In the genomic region with DNA sequence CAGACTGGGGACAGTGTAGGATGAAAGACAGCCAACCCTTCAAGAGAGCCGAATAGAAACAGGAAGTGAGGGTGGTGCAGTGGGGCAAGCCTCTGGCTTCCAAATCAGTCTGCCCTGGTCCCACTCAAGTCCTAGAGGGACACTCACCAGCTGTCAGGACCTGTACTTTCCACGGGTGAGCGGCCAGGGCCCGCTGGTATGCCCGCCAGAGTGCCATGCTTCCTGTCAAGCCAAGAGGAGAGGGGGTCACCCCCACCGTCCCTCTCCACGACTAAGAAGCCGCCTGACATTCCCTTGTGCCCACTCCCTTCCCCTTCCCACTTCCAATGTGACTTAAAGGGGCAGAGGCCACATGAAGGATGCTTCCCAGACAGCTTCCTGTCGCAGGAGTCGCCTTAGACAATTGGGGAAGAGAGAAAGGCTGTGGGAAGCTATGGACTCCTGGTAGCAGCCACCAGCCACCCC, we compare ENCODE assay signal across 1 cellular context.
TF ChIP-seq lines count a peak whose summit lies in the region.

No MANE protein-coding gene starts in this region.

TF ChIP-seq in K562, 482 proteins besides CTCF, POLR2A, EP300 and RAD21 (continues in another document):
- no peak for TF ChIP-seq NR4A1 (CRISPR knock-in tag; IDR thresholded peaks at IDR 0.05)
- TF ChIP-seq NR4A1 (tag; IDR thresholded peaks at IDR 0.05): no peak
- TF ChIP-seq TCF7L2 (IDR thresholded peaks at IDR 0.05; ENCODE audit: low read depth, low read length): no peak
- TF ChIP-seq ZFX (CRISPR knock-in tag; IDR thresholded peaks at IDR 0.05): no peak
- TF ChIP-seq, protein P1, sequence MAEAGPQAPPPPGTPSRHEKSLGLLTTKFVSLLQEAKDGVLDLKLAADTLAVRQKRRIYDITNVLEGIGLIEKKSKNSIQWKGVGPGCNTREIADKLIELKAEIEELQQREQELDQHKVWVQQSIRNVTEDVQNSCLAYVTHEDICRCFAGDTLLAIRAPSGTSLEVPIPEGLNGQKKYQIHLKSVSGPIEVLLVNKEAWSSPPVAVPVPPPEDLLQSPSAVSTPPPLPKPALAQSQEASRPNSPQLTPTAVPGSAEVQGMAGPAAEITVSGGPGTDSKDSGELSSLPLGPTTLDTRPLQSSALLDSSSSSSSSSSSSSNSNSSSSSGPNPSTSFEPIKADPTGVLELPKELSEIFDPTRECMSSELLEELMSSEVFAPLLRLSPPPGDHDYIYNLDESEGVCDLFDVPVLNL (CRISPR knock-in tag; IDR thresholded peaks at IDR 0.05; ENCODE audit: low read depth): no peak
- TF ChIP-seq FOXA3 (CRISPR knock-in tag; conservative IDR thresholded peaks at IDR 0.05 in 1 of 2, IDR thresholded peaks at IDR 0.05 in 1 of 2): 0 out of 4 replicates have a peak, but pooled peaks of 1 of the 2 experiments have one; percentile 46
- TF ChIP-seq RBM22 (IDR thresholded peaks at IDR 0.05; ENCODE audit: low read depth, low read length, poor library complexity, severe bottlenecking): peak; percentile 14
- TF ChIP-seq ZNF224 (CRISPR knock-in tag; IDR thresholded peaks at IDR 0.05): no peak
- TF ChIP-seq, protein P2, sequence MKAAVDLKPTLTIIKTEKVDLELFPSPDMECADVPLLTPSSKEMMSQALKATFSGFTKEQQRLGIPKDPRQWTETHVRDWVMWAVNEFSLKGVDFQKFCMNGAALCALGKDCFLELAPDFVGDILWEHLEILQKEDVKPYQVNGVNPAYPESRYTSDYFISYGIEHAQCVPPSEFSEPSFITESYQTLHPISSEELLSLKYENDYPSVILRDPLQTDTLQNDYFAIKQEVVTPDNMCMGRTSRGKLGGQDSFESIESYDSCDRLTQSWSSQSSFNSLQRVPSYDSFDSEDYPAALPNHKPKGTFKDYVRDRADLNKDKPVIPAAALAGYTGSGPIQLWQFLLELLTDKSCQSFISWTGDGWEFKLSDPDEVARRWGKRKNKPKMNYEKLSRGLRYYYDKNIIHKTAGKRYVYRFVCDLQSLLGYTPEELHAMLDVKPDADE (conservative IDR thresholded peaks at IDR 0.05; ENCODE audit: control insufficient read depth, low read depth, low read length): no peak; the same call in 1 of the 2 replicates
- TF ChIP-seq ZNF778 (CRISPR knock-in tag; IDR thresholded peaks at IDR 0.05): no peak
- no peak for TF ChIP-seq FOXK2 (conservative IDR thresholded peaks at IDR 0.05 in 1 of 2, IDR thresholded peaks at IDR 0.05 in 1 of 2; ENCODE audit: low read depth in 2 of 2)
- TF ChIP-seq ZNF76 (CRISPR knock-in tag; IDR thresholded peaks at IDR 0.05; ENCODE audit: borderline replicate concordance): no peak
- TF ChIP-seq PHF8 (IDR thresholded peaks at IDR 0.05; ENCODE audit: borderline replicate concordance, low read length): no peak
- TF ChIP-seq, protein P3, sequence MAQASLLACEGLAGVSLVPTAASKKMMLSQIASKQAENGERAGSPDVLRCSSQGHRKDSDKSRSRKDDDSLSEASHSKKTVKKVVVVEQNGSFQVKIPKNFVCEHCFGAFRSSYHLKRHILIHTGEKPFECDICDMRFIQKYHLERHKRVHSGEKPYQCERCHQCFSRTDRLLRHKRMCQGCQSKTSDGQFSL (CRISPR knock-in tag; IDR thresholded peaks at IDR 0.05): 0 out of 2 replicates have a peak, but pooled peaks have one; percentile 47
- TF ChIP-seq, protein P3 (tag; IDR thresholded peaks at IDR 0.05): no peak
- TF ChIP-seq TEAD4 (IDR thresholded peaks at IDR 0.05; ENCODE audit: low read length): 0 out of 2 replicates have a peak, but pooled peaks have one; percentile 7
- TF ChIP-seq TEAD4 (CRISPR knock-in tag; IDR thresholded peaks at IDR 0.05; ENCODE audit: borderline replicate concordance): no peak
- TF ChIP-seq HOXB6 (CRISPR knock-in tag; IDR thresholded peaks at IDR 0.05; ENCODE audit: borderline replicate concordance): no peak
- no peak for TF ChIP-seq MAFK (IDR thresholded peaks at IDR 0.05; ENCODE audit: low read length)
- TF ChIP-seq ZC3H11A (IDR thresholded peaks at IDR 0.05; ENCODE audit: low read depth, low read length): no peak
- TF ChIP-seq, protein P4, sequence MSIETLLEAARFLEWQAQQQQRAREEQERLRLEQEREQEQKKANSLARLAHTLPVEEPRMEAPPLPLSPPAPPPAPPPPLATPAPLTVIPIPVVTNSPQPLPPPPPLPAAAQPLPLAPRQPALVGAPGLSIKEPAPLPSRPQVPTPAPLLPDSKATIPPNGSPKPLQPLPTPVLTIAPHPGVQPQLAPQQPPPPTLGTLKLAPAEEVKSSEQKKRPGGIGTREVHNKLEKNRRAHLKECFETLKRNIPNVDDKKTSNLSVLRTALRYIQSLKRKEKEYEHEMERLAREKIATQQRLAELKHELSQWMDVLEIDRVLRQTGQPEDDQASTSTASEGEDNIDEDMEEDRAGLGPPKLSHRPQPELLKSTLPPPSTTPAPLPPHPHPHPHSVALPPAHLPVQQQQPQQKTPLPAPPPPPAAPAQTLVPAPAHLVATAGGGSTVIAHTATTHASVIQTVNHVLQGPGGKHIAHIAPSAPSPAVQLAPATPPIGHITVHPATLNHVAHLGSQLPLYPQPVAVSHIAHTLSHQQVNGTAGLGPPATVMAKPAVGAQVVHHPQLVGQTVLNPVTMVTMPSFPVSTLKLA (conservative IDR thresholded peaks at IDR 0.05): no peak
- TF ChIP-seq, protein P5, sequence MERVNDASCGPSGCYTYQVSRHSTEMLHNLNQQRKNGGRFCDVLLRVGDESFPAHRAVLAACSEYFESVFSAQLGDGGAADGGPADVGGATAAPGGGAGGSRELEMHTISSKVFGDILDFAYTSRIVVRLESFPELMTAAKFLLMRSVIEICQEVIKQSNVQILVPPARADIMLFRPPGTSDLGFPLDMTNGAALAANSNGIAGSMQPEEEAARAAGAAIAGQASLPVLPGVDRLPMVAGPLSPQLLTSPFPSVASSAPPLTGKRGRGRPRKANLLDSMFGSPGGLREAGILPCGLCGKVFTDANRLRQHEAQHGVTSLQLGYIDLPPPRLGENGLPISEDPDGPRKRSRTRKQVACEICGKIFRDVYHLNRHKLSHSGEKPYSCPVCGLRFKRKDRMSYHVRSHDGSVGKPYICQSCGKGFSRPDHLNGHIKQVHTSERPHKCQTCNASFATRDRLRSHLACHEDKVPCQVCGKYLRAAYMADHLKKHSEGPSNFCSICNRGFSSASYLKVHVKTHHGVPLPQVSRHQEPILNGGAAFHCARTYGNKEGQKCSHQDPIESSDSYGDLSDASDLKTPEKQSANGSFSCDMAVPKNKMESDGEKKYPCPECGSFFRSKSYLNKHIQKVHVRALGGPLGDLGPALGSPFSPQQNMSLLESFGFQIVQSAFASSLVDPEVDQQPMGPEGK (CRISPR knock-in tag; IDR thresholded peaks at IDR 0.05; ENCODE audit: borderline replicate concordance): no peak
- TF ChIP-seq, protein P6, sequence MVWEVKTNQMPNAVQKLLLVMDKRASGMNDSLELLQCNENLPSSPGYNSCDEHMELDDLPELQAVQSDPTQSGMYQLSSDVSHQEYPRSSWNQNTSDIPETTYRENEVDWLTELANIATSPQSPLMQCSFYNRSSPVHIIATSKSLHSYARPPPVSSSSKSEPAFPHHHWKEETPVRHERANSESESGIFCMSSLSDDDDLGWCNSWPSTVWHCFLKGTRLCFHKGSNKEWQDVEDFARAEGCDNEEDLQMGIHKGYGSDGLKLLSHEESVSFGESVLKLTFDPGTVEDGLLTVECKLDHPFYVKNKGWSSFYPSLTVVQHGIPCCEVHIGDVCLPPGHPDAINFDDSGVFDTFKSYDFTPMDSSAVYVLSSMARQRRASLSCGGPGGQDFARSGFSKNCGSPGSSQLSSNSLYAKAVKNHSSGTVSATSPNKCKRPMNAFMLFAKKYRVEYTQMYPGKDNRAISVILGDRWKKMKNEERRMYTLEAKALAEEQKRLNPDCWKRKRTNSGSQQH (CRISPR knock-in tag; IDR thresholded peaks at IDR 0.05): no peak
- TF ChIP-seq SOX6 (IDR thresholded peaks at IDR 0.05): no peak
- no peak for TF ChIP-seq RFX7 (CRISPR knock-in tag; IDR thresholded peaks at IDR 0.05)
- 0 out of 2 replicates have a peak, but pooled peaks have one; percentile 24 for TF ChIP-seq XRCC5 (IDR thresholded peaks at IDR 0.05; ENCODE audit: low read depth, low read length)
- peak; percentile 6 for TF ChIP-seq HMGN3 (IDR thresholded peaks at IDR 0.05; ENCODE audit: borderline replicate concordance, extremely low read depth, insufficient read length, low read depth, low read length)
- TF ChIP-seq, protein P7, sequence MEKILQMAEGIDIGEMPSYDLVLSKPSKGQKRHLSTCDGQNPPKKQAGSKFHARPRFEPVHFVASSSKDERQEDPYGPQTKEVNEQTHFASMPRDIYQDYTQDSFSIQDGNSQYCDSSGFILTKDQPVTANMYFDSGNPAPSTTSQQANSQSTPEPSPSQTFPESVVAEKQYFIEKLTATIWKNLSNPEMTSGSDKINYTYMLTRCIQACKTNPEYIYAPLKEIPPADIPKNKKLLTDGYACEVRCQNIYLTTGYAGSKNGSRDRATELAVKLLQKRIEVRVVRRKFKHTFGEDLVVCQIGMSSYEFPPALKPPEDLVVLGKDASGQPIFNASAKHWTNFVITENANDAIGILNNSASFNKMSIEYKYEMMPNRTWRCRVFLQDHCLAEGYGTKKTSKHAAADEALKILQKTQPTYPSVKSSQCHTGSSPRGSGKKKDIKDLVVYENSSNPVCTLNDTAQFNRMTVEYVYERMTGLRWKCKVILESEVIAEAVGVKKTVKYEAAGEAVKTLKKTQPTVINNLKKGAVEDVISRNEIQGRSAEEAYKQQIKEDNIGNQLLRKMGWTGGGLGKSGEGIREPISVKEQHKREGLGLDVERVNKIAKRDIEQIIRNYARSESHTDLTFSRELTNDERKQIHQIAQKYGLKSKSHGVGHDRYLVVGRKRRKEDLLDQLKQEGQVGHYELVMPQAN (IDR thresholded peaks at IDR 0.05; ENCODE audit: borderline replicate concordance): no peak
- TF ChIP-seq, protein P8, sequence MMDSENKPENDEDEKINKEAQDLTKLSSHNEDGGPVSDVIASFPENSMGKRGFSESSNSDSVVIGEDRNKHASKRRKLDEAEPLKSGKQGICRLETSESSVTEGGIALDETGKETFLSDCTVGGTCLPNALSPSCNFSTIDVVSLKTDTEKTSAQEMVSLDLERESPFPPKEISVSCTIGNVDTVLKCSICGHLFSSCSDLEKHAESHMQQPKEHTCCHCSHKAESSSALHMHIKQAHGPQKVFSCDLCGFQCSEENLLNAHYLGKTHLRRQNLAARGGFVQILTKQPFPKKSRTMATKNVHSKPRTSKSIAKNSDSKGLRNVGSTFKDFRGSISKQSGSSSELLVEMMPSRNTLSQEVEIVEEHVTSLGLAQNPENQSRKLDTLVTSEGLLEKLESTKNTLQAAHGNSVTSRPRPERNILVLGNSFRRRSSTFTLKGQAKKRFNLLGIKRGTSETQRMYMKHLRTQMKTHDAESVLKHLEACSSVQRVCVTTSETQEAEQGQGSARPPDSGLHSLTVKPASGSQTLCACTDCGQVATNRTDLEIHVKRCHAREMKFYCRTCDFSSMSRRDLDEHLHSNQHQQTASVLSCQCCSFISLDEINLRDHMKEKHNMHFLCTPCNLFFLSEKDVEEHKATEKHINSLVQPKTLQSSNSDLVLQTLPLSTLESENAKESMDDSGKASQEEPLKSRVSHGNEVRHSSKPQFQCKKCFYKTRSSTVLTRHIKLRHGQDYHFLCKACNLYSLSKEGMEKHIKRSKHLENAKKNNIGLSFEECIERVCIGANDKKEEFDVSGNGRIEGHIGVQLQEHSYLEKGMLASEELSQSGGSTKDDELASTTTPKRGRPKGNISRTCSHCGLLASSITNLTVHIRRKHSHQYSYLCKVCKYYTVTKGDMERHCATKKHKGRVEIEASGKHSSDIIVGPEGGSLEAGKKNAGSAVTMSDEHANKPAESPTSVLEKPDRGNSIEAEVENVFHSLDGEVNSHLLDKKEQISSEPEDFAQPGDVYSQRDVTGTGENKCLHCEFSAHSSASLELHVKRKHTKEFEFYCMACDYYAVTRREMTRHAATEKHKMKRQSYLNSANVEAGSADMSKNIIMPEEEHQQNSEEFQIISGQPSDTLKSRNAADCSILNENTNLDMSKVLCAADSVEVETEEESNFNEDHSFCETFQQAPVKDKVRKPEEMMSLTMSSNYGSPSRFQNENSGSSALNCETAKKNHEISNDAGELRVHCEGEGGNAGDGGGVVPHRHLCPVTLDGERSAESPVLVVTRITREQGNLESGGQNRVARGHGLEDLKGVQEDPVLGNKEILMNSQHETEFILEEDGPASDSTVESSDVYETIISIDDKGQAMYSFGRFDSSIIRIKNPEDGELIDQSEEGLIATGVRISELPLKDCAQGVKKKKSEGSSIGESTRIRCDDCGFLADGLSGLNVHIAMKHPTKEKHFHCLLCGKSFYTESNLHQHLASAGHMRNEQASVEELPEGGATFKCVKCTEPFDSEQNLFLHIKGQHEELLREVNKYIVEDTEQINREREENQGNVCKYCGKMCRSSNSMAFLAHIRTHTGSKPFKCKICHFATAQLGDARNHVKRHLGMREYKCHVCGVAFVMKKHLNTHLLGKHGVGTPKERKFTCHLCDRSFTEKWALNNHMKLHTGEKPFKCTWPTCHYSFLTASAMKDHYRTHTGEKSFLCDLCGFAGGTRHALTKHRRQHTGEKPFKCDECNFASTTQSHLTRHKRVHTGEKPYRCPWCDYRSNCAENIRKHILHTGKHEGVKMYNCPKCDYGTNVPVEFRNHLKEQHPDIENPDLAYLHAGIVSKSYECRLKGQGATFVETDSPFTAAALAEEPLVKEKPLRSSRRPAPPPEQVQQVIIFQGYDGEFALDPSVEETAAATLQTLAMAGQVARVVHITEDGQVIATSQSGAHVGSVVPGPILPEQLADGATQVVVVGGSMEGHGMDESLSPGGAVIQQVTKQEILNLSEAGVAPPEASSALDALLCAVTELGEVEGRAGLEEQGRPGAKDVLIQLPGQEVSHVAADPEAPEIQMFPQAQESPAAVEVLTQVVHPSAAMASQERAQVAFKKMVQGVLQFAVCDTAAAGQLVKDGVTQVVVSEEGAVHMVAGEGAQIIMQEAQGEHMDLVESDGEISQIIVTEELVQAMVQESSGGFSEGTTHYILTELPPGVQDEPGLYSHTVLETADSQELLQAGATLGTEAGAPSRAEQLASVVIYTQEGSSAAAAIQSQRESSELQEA (IDR thresholded peaks at IDR 0.05; ENCODE audit: low read depth): no peak
- TF ChIP-seq NR1H2 (CRISPR knock-in tag; IDR thresholded peaks at IDR 0.05): no peak
- no peak for TF ChIP-seq HDAC8 (tag; IDR thresholded peaks at IDR 0.05)
